22 cellular contexts compared by ENCODE assay signal in genomic region chr12:12913626-12914388, GRCh38. TPM values are rescaled to one million over a fixed set of nuclear protein-coding genes. Genes with fewer than 3 reads are reported as not detected.
A peak's percentile ranks its signal among the peaks of the same experiment; 100 is the strongest.
DNase-seq lines count a peak whose midpoint lies in the region; ATAC-seq and TF ChIP-seq lines count a peak whose summit lies in the region.
"Had no signal": no experiment of that assay in that cellular context is flagged by ENCODE, and none has a peak within 500 bp of the region (broad histone marks: within the 10 kb centered on the region; RNA-seq: fewer than 3 reads in every experiment).

No MANE protein-coding gene starts in this region.

- peaks cover 55% of the 10 kb centered on the region for H3K4me1 Mint-ChIP-seq in neural progenitor cell

- no peaks in the 10 kb centered on the region for H3K9me3 ChIP-seq in BLaER1
- no peaks in the 10 kb centered on the region for H3K9me3 ChIP-seq in HCT116 (ENCODE audit: control insufficient read depth in 1 of 2, insufficient read depth in 1 of 2, low read depth in 1 of 2, low read length in 2 of 2)
- H3K9me3 ChIP-seq in neural progenitor cell (ENCODE audit: low read depth), result no peaks in the 10 kb centered on the region
- H3K9me3 ChIP-seq: SJSA1 had no signal

- intact Hi-C loops in HCT116 (cut with micrococcal nuclease), result no loop called here

- no peaks in the 10 kb centered on the region for H3K36me3 Mint-ChIP-seq in neural progenitor cell
- H3K36me3 Mint-ChIP-seq: activated naive CD4-positive, alpha-beta T cell treated with anti-CD3 and anti-CD28 coated beads, Interleukin-2, amount 50 U/mL, for 72 hours; CD8-positive, alpha-beta T cell; natural killer cell had no signal

- RAD21 ChIA-PET in HCT116 (lab: Charles Lee; ENCODE audit: low non-redundant PET in 1 of 2, low total read pairs in 2 of 2, uncharacterized antibody in 2 of 2, unreplicated experiment in 2 of 2), result no interaction called here

- no peaks in the 10 kb centered on the region for H3K9me2 ChIP-seq in HCT116 (ENCODE audit: insufficient read depth)

- peaks cover 65% of the 10 kb centered on the region for H3K4me1 ChIP-seq in BLaER1
- peaks cover 13 to 45% of the 10 kb centered on the region in 2 experiments for H3K4me1 ChIP-seq in HCT116 (ENCODE audit: control insufficient read depth in 1 of 2, insufficient read depth in 2 of 2, low read length in 2 of 2)
- peaks cover 16% of the 10 kb centered on the region for H3K4me1 ChIP-seq in neural progenitor cell

- H3K27me3 ChIP-seq in BLaER1, result no peaks in the 10 kb centered on the region
- H3K27me3 ChIP-seq in HCT116 (ENCODE audit: insufficient read depth, low read length), result no peaks in the 10 kb centered on the region
- H3K27me3 ChIP-seq in neural progenitor cell, result no peaks in the 10 kb centered on the region
- H3K27me3 ChIP-seq: SJSA1 had no signal

- peak overlapping the region; percentile 64 for H3K27ac Mint-ChIP-seq in neural progenitor cell
- H3K27ac Mint-ChIP-seq: activated CD4-positive, alpha-beta T cell treated with anti-CD3 and anti-CD28 coated beads, Interleukin-2, amount 10 ng/mL, durations not matched to agents 24 days and 14 days; activated naive CD4-positive, alpha-beta T cell treated with anti-CD3 and anti-CD28 coated beads, Interleukin-2, amount 50 U/mL, for 72 hours; CD8-positive, alpha-beta T cell; T-helper 17 cell had no signal

- CTCF ChIA-PET in HCT116 (lab: Charles Lee), result interaction anchor here (0.9 kb wide), 1 partner anchor 101 kb away, joined by 3 read pairs; the partner anchor contains the start of gene DDX47

- DNase-seq in HCT116 (ENCODE audit: low read depth, low spot score) (no peak), amniotic epithelial cell (ENCODE audit: low read depth) (peak; percentile 54), neural progenitor cell (ENCODE audit: low spot score) (no peak), SIG-M5 (lab: John Stamatoyannopoulos, UW) (no peak)
- no peak for DNase-seq in stimulated activated naive CD4-positive, alpha-beta T cell (lab: John Stamatoyannopoulos, UW)
- DNase-seq: activated CD4-positive, alpha-beta T cell treated with anti-CD3 and anti-CD28 coated beads, Interleukin-2, amount 10 ng/mL, durations not matched to agents 24 days and 14 days; CD8-positive, alpha-beta T cell; cortex of kidney; DND-41; mesendoderm; natural killer cell; NCI-H1436 treated with DMSO at 0.1 percent for 48 hours; NCI-H526 treated with DMSO at 0.1 percent for 48 hours; stimulated activated CD8-positive, alpha-beta memory T cell treated with anti-CD3 and anti-CD28 coated beads, Interleukin-4, amount 100 ng/mL, for 48 hours; T-helper 17 cell had no signal

- BruUV-seq in HCT116 (replicated peaks; lab: Mats Ljungman, UMichigan), result TSS peak; percentile 14

- no peak for TF ChIP-seq CTCF in HCT116 (IDR thresholded peaks at IDR 0.05 in 2 of 3, conservative IDR thresholded peaks at IDR 0.05 in 1 of 3; ENCODE audit: borderline replicate concordance in 1 of 3, insufficient read depth in 1 of 3, low read depth in 2 of 3, low read length in 2 of 3)
- TF ChIP-seq CTCF in neural progenitor cell (IDR thresholded peaks at IDR 0.05), result no peak

- ATAC-seq in HCT116 (no peak), HG03439 (IDR thresholded peaks at IDR 0.05; ENCODE audit: unreplicated experiment) (no peak)
- ATAC-seq: activated naive CD4-positive, alpha-beta T cell treated with anti-CD3 and anti-CD28 coated beads, Interleukin-2, amount 50 U/mL, for 72 hours; CD8-positive, alpha-beta T cell; natural killer cell; sciatic nerve; T-helper 17 cell had no signal

- no peak overlapping the region for H3K9ac ChIP-seq in BLaER1
- H3K9ac ChIP-seq in HCT116 (ENCODE audit: low read length), result no peak overlapping the region
- H3K9ac ChIP-seq in neural progenitor cell, result no peak overlapping the region
- H3K9ac ChIP-seq: KMS-11 had no signal

- POLR2A ChIA-PET in HCT116 (lab: Charles Lee), result interaction anchor here (0.9 kb wide), 1 partner anchor 13 kb away, joined by 3 read pairs; no protein-coding TSS in a partner anchor

- no peak overlapping the region for H3K27ac ChIP-seq in BLaER1
- no peak overlapping the region for H3K27ac ChIP-seq in HCT116 (ENCODE audit: low read depth, low read length)
- no peak overlapping the region for H3K27ac ChIP-seq in neural progenitor cell
- H3K27ac ChIP-seq: KMS-11, SJSA1 had no signal

- no peaks in the 10 kb centered on the region for H3K36me3 ChIP-seq in BLaER1
- peaks cover 56 to 73% of the 10 kb centered on the region in 2 experiments for H3K36me3 ChIP-seq in HCT116 (ENCODE audit: control insufficient read depth in 1 of 2, insufficient read depth in 2 of 2, low read length in 2 of 2)
- no peaks in the 10 kb centered on the region for H3K36me3 ChIP-seq in neural progenitor cell

- no peak for TF ChIP-seq RAD21 in HCT116 (IDR thresholded peaks at IDR 0.05; ENCODE audit: low read depth)

- H2AFZ ChIP-seq in HCT116 (ENCODE audit: low read depth, low read length, poor library complexity, severe bottlenecking) (no peak overlapping the region), neural progenitor cell (replicated peaks) (no peak overlapping the region)

- no peaks in the 10 kb centered on the region for H3K27me3 Mint-ChIP-seq in neural progenitor cell (ENCODE audit: insufficient read depth, low read depth)

- TF ChIP-seq POLR2A in HCT116 (IDR thresholded peaks at IDR 0.05; ENCODE audit: borderline replicate concordance, extremely low read depth, insufficient read depth, insufficient read length), result no peak

- H4K20me1 ChIP-seq in BLaER1, result no peaks in the 10 kb centered on the region
- peaks cover 26% of the 10 kb centered on the region for H4K20me1 ChIP-seq in HCT116 (ENCODE audit: insufficient read depth)
- H4K20me1 ChIP-seq in neural progenitor cell (ENCODE audit: low read depth), result no peaks in the 10 kb centered on the region

- peaks cover 80% of the 10 kb centered on the region for H3K79me2 ChIP-seq in HCT116 (ENCODE audit: insufficient read depth, low read length)
- H3K79me2 ChIP-seq in neural progenitor cell (ENCODE audit: low read depth), result no peaks in the 10 kb centered on the region

- H3K4me2 ChIP-seq in BLaER1, result peak overlapping the region; percentile 60; the same call in 1 of the 2 replicates
- no peak overlapping the region for H3K4me2 ChIP-seq in HCT116 (ENCODE audit: low read length)
- H3K4me2 ChIP-seq in neural progenitor cell, result no peak overlapping the region
- H3K4me2 ChIP-seq: KMS-11 had no signal

- no peaks in the 10 kb centered on the region for H3K9me3 Mint-ChIP-seq in neural progenitor cell
- H3K9me3 Mint-ChIP-seq: activated CD4-positive, alpha-beta T cell treated with anti-CD3 and anti-CD28 coated beads, Interleukin-2, amount 10 ng/mL, durations not matched to agents 24 days and 14 days; activated naive CD4-positive, alpha-beta T cell treated with anti-CD3 and anti-CD28 coated beads, Interleukin-2, amount 50 U/mL, for 72 hours; CD8-positive, alpha-beta T cell; natural killer cell had no signal

- no peak overlapping the region for H3K4me3 ChIP-seq in BLaER1
- H3K4me3 ChIP-seq in HCT116 (replicated peaks in 1 of 2; ENCODE audit: low read depth in 1 of 2, low read length in 2 of 2), result no peak overlapping the region
- H3K4me3 ChIP-seq in neural progenitor cell, result no peak overlapping the region
- H3K4me3 ChIP-seq: SJSA1 had no signal

- no peaks in the 10 kb centered on the region for H3F3A ChIP-seq in neural progenitor cell (ENCODE audit: low read depth)

- H3K4me3 Mint-ChIP-seq in neural progenitor cell, result no peak overlapping the region
- H3K4me3 Mint-ChIP-seq: activated CD4-positive, alpha-beta T cell treated with anti-CD3 and anti-CD28 coated beads, Interleukin-2, amount 10 ng/mL, durations not matched to agents 24 days and 14 days; CD8-positive, alpha-beta T cell; natural killer cell; T-helper 17 cell had no signal

TF ChIP-seq in HCT116, 20 proteins besides CTCF, POLR2A, EP300 and RAD21 (continues in another document):
- TF ChIP-seq EZH2 (IDR thresholded peaks at IDR 0.05) (no peak), SP1 (IDR thresholded peaks at IDR 0.05; ENCODE audit: low read depth) (no peak), REST (IDR thresholded peaks at IDR 0.05; ENCODE audit: low read depth) (no peak), SRF (IDR thresholded peaks at IDR 0.05; ENCODE audit: low read depth) (no peak), JUND (IDR thresholded peaks at IDR 0.05) (0 out of 2 replicates have a peak, but pooled peaks have one; percentile 16), CEBPB (IDR thresholded peaks at IDR 0.05; ENCODE audit: low read depth) (0 out of 2 replicates have a peak, but pooled peaks have one; percentile 14), CBX3 (IDR thresholded peaks at IDR 0.05; ENCODE audit: low read depth) (no peak), YY1 (IDR thresholded peaks at IDR 0.05; ENCODE audit: extremely low read depth, insufficient replicate concordance, low read depth, low read length) (no peak), EZH2phosphoT487 (IDR thresholded peaks at IDR 0.05; ENCODE audit: borderline replicate concordance) (no peak)

RNA-seq across cellular contexts. Expression of gene GPRC5A, which starts 22.4 kb away (rescaled TPM):
- 305 TPM for total RNA-seq in HCT116 (2021; ENCODE audit: unreplicated experiment)
- polyA plus RNA-seq in HCT116 (2012), result 200 and 379 TPM in 2 replicates
- not detected in 2 replicates for total RNA-seq in neural progenitor cell (ENCODE audit: low replicate concordance)
- total RNA-seq: activated CD4-positive, alpha-beta T cell treated with anti-CD3 and anti-CD28 coated beads, Interleukin-2, amount 10 ng/mL, durations not matched to agents 24 days and 14 days; CD8-positive, alpha-beta T cell had no signal

RNA-seq across cellular contexts. Expression of gene GPRC5D, which starts 38.2 kb away (rescaled TPM):
- not detected for total RNA-seq in HCT116 (2021; ENCODE audit: unreplicated experiment)
- 0.96 and 1.5 TPM in 2 replicates for polyA plus RNA-seq in HCT116 (2012)
- total RNA-seq in neural progenitor cell (ENCODE audit: low replicate concordance), result not detected in 2 replicates
- total RNA-seq: activated CD4-positive, alpha-beta T cell treated with anti-CD3 and anti-CD28 coated beads, Interleukin-2, amount 10 ng/mL, durations not matched to agents 24 days and 14 days; activated naive CD4-positive, alpha-beta T cell treated with anti-CD3 and anti-CD28 coated beads, Interleukin-2, amount 50 U/mL, for 72 hours; CD8-positive, alpha-beta T cell; HT1080; sciatic nerve; SJSA1; T-helper 17 cell had no signal

Comparison
In these comparisons a context has a peak if more than half of its experiments do, and no peak if none do; other contexts are left out.
1. RNA of gene GPRC5A, which starts 22.4 kb away (total RNA-seq): 305 TPM in HCT116 (single experiment); not detected in neural progenitor cell; every median in the first group is over 100 times any median in the second.